20 cellular contexts compared by ENCODE assay signal in genomic region chr4:177023951-177024350, GRCh38.
"Had no signal": no experiment of that assay in that cellular context is flagged by ENCODE, and none has a peak within 500 bp of the region (broad histone marks: within the 10 kb centered on the region; RNA-seq: fewer than 3 reads in every experiment).

No MANE protein-coding gene starts in this region.

- ATAC-seq: effector memory CD8-positive, alpha-beta T cell; left cardiac atrium; left ventricle myocardium superior; naive thymus-derived CD4-positive, alpha-beta T cell; psoas muscle; right lobe of liver; stimulated activated memory B cell treated with anti-CD40 and anti-IgM and Interleukin-4, amounts not matched to agents 10 μg/mL and 1 μg/mL and 100 μg/mL, for 72 hours had no signal

- H3K36me3 ChIP-seq: right lobe of liver, spleen, tibial artery, upper lobe of left lung, uterus had no signal

- H3K9me3 ChIP-seq: psoas muscle, right lobe of liver, tibial artery, upper lobe of left lung, uterus had no signal

- H3K4me3 ChIP-seq: lung, psoas muscle, right lobe of liver, spleen, tibial artery, upper lobe of left lung, uterus had no signal

- DNase-seq: effector memory CD8-positive, alpha-beta T cell; foreskin fibroblast; immature natural killer cell; kidney; left cardiac atrium; left ventricle myocardium superior; naive thymus-derived CD4-positive, alpha-beta T cell; nephron progenitor cell; psoas muscle; retina; right lobe of liver; spleen; stimulated activated CD4-positive, alpha-beta T cell treated with anti-CD3 and anti-CD28 coated beads, Interleukin-15, amount 100 ng/mL, for 24 hours; stimulated activated CD4-positive, alpha-beta T cell treated with anti-CD3 and anti-CD28 coated beads, Interleukin-1b, Interleukin-23, amount 100 ng/mL, for 48 hours; stimulated activated CD4-positive, alpha-beta T cell treated with anti-CD3 and anti-CD28 coated beads, Interleukin-4, amount 100 ng/mL, for 24 hours; tibial artery; upper lobe of left lung; uterus had no signal

- H3K4me1 ChIP-seq: psoas muscle, right lobe of liver, spleen, tibial artery, upper lobe of left lung, uterus had no signal

- H3K27ac ChIP-seq: psoas muscle, right lobe of liver, spleen, tibial artery, upper lobe of left lung, uterus had no signal

- H3K27me3 ChIP-seq: right lobe of liver, spleen, tibial artery, upper lobe of left lung, uterus had no signal
